In the genomic region with DNA sequence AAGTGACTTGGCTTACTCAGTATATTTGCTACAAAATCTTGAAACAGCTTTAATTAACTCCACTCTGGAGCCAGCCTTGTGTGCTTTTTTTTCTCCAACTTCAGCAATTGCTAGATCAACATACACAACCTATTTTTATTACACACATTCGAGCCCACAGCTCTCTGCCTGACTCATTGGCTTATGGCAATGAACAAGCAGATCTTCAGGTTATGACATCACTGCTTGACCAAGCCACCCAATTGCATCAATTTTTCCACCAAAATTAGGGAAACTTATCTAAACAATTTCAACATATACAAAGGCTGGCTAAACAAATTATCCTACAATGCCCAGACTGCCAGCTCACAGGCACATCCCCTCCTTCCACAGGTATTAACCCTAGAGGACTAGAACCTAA, we compare ENCODE assay signal across 15 cellular contexts. TPM values are rescaled to one million over a fixed set of nuclear protein-coding genes. Genes with fewer than 3 reads are reported as not detected.
DNase-seq lines count a peak whose midpoint lies in the region; TF ChIP-seq lines count a peak whose summit lies in the region.
"Had no signal": no experiment of that assay in that cellular context is flagged by ENCODE, and none has a peak within 500 bp of the region (broad histone marks: within the 10 kb centered on the region; RNA-seq: fewer than 3 reads in every experiment).

No MANE protein-coding gene starts in this region.

- DNase-seq in SIG-M5 treated with dmso at 0.1 percent for 504 hours (lab: John Stamatoyannopoulos, UW; ENCODE audit: unreplicated experiment) (peak; percentile 11), SIG-M5 (lab: John Stamatoyannopoulos, UW) (no peak), MV-4-11 (lab: John Stamatoyannopoulos, UW) (peak; percentile 74), choroid plexus epithelial cell (ENCODE audit: low read depth) (peak; percentile 61), skeletal muscle cell (ENCODE audit: low read depth) (peak; percentile 67), NCI-H1436 treated with DMSO at 0.1 percent for 48 hours (lab: John Stamatoyannopoulos, UW) (no peak), cerebellum (ENCODE audit: low spot score) (no peak), RPMI8226 (no peak)
- DNase-seq: 8988T, colonic mucosa, DMS153, NCI-H2171, pancreas, SW 1271, thyroid gland had no signal

- TF ChIP-seq CTCF in choroid plexus epithelial cell (conservative IDR thresholded peaks at IDR 0.05; ENCODE audit: low read depth, low read length), result no peak

- no peak overlapping the region for H3K4me3 ChIP-seq in choroid plexus epithelial cell (ENCODE audit: low read depth, low read length)
- no peak overlapping the region for H3K4me3 ChIP-seq in skeletal muscle cell (ENCODE audit: low read depth, low read length)
- H3K4me3 ChIP-seq: colonic mucosa, pancreas, thyroid gland had no signal

RNA-seq across cellular contexts. Expression of a gene that starts 39.6 kb away (rescaled TPM):
- 13.1 TPM for total RNA-seq in cerebellum

Comparison
In these comparisons a context has a peak if more than half of its experiments do, and no peak if none do; other contexts are left out.
1. DNase-seq: peak in SIG-M5 treated with dmso at 0.1 percent for 504 hours (single experiment), MV-4-11 (single experiment), choroid plexus epithelial cell (single experiment) and skeletal muscle cell (single experiment); none in SIG-M5 (single experiment), NCI-H1436 treated with DMSO at 0.1 percent for 48 hours (single experiment), cerebellum (single experiment) and RPMI8226 (single experiment).